ENCODE assay signal across 1 cellular context in the genomic region with DNA sequence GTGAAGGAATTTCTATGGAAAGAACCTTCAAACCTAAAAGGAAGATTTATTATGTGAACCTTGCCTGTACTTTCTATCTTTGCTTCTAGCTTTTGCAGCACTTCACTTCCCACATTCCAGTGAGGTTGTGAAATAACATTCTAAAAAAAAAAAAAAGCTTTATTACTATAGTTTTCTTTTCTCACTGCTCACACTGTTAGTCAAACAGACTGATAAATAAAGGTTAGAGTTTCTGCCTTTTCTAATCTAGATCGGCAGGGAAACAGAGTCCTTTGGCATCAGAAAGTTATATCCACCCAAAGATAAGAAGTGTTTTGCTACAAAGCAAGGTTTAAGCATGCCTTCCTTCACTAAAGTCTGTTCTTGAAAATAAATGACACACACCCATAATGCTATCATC.
TF ChIP-seq lines count a peak whose summit lies in the region.

No MANE protein-coding gene starts in this region.

TF ChIP-seq in K562, 482 proteins besides CTCF, POLR2A, EP300 and RAD21 (continued from another document):
- TF ChIP-seq, protein P1, sequence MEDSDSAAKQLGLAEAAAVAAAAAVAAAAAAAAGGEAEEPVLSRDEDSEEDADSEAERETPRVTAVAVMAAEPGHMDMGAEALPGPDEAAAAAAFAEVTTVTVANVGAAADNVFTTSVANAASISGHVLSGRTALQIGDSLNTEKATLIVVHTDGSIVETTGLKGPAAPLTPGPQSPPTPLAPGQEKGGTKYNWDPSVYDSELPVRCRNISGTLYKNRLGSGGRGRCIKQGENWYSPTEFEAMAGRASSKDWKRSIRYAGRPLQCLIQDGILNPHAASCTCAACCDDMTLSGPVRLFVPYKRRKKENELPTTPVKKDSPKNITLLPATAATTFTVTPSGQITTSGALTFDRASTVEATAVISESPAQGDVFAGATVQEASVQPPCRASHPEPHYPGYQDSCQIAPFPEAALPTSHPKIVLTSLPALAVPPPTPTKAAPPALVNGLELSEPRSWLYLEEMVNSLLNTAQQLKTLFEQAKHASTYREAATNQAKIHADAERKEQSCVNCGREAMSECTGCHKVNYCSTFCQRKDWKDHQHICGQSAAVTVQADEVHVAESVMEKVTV (CRISPR knock-in tag; IDR thresholded peaks at IDR 0.05) = no peak
- TF ChIP-seq CEBPB (tag; IDR thresholded peaks at IDR 0.05) = peak; percentile 72
- TF ChIP-seq, protein P2, sequence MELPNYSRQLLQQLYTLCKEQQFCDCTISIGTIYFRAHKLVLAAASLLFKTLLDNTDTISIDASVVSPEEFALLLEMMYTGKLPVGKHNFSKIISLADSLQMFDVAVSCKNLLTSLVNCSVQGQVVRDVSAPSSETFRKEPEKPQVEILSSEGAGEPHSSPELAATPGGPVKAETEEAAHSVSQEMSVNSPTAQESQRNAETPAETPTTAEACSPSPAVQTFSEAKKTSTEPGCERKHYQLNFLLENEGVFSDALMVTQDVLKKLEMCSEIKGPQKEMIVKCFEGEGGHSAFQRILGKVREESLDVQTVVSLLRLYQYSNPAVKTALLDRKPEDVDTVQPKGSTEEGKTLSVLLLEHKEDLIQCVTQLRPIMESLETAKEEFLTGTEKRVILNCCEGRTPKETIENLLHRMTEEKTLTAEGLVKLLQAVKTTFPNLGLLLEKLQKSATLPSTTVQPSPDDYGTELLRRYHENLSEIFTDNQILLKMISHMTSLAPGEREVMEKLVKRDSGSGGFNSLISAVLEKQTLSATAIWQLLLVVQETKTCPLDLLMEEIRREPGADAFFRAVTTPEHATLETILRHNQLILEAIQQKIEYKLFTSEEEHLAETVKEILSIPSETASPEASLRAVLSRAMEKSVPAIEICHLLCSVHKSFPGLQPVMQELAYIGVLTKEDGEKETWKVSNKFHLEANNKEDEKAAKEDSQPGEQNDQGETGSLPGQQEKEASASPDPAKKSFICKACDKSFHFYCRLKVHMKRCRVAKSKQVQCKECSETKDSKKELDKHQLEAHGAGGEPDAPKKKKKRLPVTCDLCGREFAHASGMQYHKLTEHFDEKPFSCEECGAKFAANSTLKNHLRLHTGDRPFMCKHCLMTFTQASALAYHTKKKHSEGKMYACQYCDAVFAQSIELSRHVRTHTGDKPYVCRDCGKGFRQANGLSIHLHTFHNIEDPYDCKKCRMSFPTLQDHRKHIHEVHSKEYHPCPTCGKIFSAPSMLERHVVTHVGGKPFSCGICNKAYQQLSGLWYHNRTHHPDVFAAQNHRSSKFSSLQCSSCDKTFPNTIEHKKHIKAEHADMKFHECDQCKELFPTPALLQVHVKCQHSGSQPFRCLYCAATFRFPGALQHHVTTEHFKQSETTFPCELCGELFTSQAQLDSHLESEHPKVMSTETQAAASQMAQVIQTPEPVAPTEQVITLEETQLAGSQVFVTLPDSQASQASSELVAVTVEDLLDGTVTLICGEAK (IDR thresholded peaks at IDR 0.05) = peak; percentile 51; the same call in 1 of the 2 replicates
- TF ChIP-seq, protein P2 (CRISPR knock-in tag; IDR thresholded peaks at IDR 0.05) = no peak
- TF ChIP-seq CEBPG (CRISPR knock-in tag; IDR thresholded peaks at IDR 0.05) = no peak
- TF ChIP-seq CEBPG (tag; conservative IDR thresholded peaks at IDR 0.05 in 1 of 2, IDR thresholded peaks at IDR 0.05 in 1 of 2) = peak in 1 of 2 experiments; percentile 59; a peak in 2 of 4 replicates
TF ChIP-seq in K562: peak in this region for 4.
